In genomic region chr1:52601976-52602327, GRCh38 we compare ENCODE assay signal across 7 cellular contexts. TPM values are rescaled to one million over a fixed set of nuclear protein-coding genes. Genes with fewer than 3 reads are reported as not detected.
DNase-seq lines count a peak whose midpoint lies in the region; ATAC-seq, FAIRE-seq and TF ChIP-seq lines count a peak whose summit lies in the region.

No MANE protein-coding gene starts in this region.

- H2AFZ ChIP-seq in Loucy (ENCODE audit: low read length) (peak overlapping the region; percentile 97), GM12878 (ENCODE audit: control insufficient read depth, low read depth, low read length) (peak overlapping the region; percentile 87)

- RAD21 ChIA-PET in GM12878 (lab: Charles Lee; ENCODE audit: unreplicated experiment) = interaction anchor here (0.7 kb wide), 1 partner anchor 35 kb away, joined by 3 read pairs; no protein-coding TSS in a partner anchor

- intact Hi-C loops in GM12878 (cut with micrococcal nuclease; ENCODE audit: unreplicated experiment) = no loop called here

- H3K9me2 ChIP-seq in Loucy (replicated peaks; ENCODE audit: low read depth, low read length) = no peaks in the 10 kb centered on the region

- WGBS in GM12878 (ENCODE audit: insufficient coverage, insufficient replicate concordance, low lambda C conversion rate, missing lambda C conversion rate) = 2% methylated on average over 22 of the region's 22 CpGs

- BruUV-seq in GM12878 (replicated peaks; lab: Mats Ljungman, UMichigan) = no TSS peak

- no peak for TF ChIP-seq EP300 in GM12878 (IDR thresholded peaks at IDR 0.05; ENCODE audit: borderline replicate concordance in 1 of 2, control insufficient read depth in 1 of 2, low read depth in 2 of 2, low read length in 2 of 2)

- TF ChIP-seq CTCF in Loucy (conservative IDR thresholded peaks at IDR 0.05; ENCODE audit: low read length) (no peak), GM12878 (IDR thresholded peaks at IDR 0.05 in 2 of 3, conservative IDR thresholded peaks at IDR 0.05 in 1 of 3; ENCODE audit: control insufficient read depth in 2 of 3, extremely low read depth in 1 of 3, insufficient read depth in 1 of 3, low read depth in 3 of 3, low read length in 3 of 3) (no peak)

- FAIRE-seq in GM12878 (lab: Jason Lieb, UNC) = no peak

- no peak overlapping the region for H3K27ac ChIP-seq in GM12878 (ENCODE audit: control insufficient read depth, insufficient read depth)

- CTCF ChIA-PET in GM12878 (lab: Yijun Ruan, JAX) = interaction anchor here (0.6 kb wide), 1 partner anchor 25 kb away, joined by 3 read pairs; no protein-coding TSS in a partner anchor

- H3K4me1 ChIP-seq in Loucy (ENCODE audit: insufficient read depth, low read length, poor library complexity, severe bottlenecking) (peaks cover 37% of the 10 kb centered on the region), GM12878 (ENCODE audit: control insufficient read depth, insufficient read depth, low read length) (peaks cover 24% of the 10 kb centered on the region)

- no peaks in the 10 kb centered on the region for H3K9me3 ChIP-seq in Loucy (ENCODE audit: insufficient read depth, low read depth, low read length)
- H3K9me3 ChIP-seq in GM12878 (replicated peaks; ENCODE audit: control insufficient read depth, insufficient read depth, low read length) = no peaks in the 10 kb centered on the region

- H3F3A ChIP-seq in Loucy (ENCODE audit: low read depth) = no peaks in the 10 kb centered on the region

- TF ChIP-seq RAD21 in GM12878 (IDR thresholded peaks at IDR 0.05; ENCODE audit: insufficient read depth, low read depth, low read length) = no peak

- H3K36me3 ChIP-seq in Loucy (ENCODE audit: insufficient read depth, low read length) = no peaks in the 10 kb centered on the region
- H3K36me3 ChIP-seq in GM12878 (ENCODE audit: control insufficient read depth in 2 of 2, insufficient read depth in 2 of 2, low read length in 1 of 2) = no peaks in the 10 kb centered on the region

- peak overlapping the region; percentile 85 for H3K4me2 ChIP-seq in Loucy (ENCODE audit: low read depth, low read length, poor library complexity, severe bottlenecking)
- peak overlapping the region; percentile 81 for H3K4me2 ChIP-seq in GM12878 (ENCODE audit: control insufficient read depth, insufficient read depth)

- no peak for DNase-seq in GM12878 (ENCODE audit: low read depth, low spot score)
- DNase-seq in left lobe of liver (ENCODE audit: low spot score) = no peak
- DNase-seq in superior temporal gyrus (ENCODE audit: extremely low spot score) = peak; percentile 23
- DNase-seq in UCSD-AML1 (lab: John Stamatoyannopoulos, UW; ENCODE audit: unreplicated experiment) = no peak
- no peak for DNase-seq in A172 (ENCODE audit: low spot score)
- DNase-seq in islet precursor cell = no peak

- SMC1A ChIA-PET in GM12878 (lab: Charles Lee; ENCODE audit: uncharacterized antibody, unreplicated experiment) = interaction anchor here (1.0 to 1.6 kb wide), 4 partner anchors 9 to 198 kb away, joined by 3 to 5 read pairs (median 3); partner anchors contain the start of genes ORC1 and PRPF38A

- TF ChIP-seq POLR2A in GM12878 (IDR thresholded peaks at IDR 0.05; ENCODE audit: low read depth, low read length) = no peak

- H3K4me3 ChIP-seq in Loucy (ENCODE audit: low read length, poor library complexity, severe bottlenecking) (peak overlapping the region; percentile 81), GM12878 (peak overlapping the region; percentile 62)

- POLR2A ChIA-PET in GM12878 (lab: Charles Lee) = interaction anchor here (1.3 kb wide), 1 partner anchor 9 kb away, joined by 5 read pairs; no protein-coding TSS in a partner anchor

- H3K27me3 ChIP-seq in Loucy (ENCODE audit: insufficient read depth, low read length, poor library complexity, severe bottlenecking) = no peaks in the 10 kb centered on the region
- H3K27me3 ChIP-seq in GM12878 (replicated peaks in 1 of 2; ENCODE audit: control insufficient read depth in 2 of 2, insufficient read depth in 2 of 2, low read length in 1 of 2) = peaks cover 1 to 4% of the 10 kb centered on the region in 2 experiments; a peak in 2 of 4 replicates

- H3K79me2 ChIP-seq in Loucy (ENCODE audit: insufficient read depth, low read length) = peaks cover 42% of the 10 kb centered on the region
- H3K79me2 ChIP-seq in GM12878 (ENCODE audit: control insufficient read depth, insufficient read depth, low read length) = no peaks in the 10 kb centered on the region

- in situ Hi-C loops in GM12878 (cut with MboI) = no loop called here

- H3K9ac ChIP-seq in Loucy (ENCODE audit: low read depth, low read length, poor library complexity, severe bottlenecking) = peak overlapping the region; percentile 88
- peak overlapping the region; percentile 24; the same call in 1 of the 2 replicates for H3K9ac ChIP-seq in GM12878 (ENCODE audit: control insufficient read depth, insufficient read depth, low read length)

- no peaks in the 10 kb centered on the region for H4K20me1 ChIP-seq in Loucy (ENCODE audit: insufficient read depth, low read length, poor library complexity, severe bottlenecking)
- no peaks in the 10 kb centered on the region for H4K20me1 ChIP-seq in GM12878 (ENCODE audit: control insufficient read depth, insufficient read depth)

- ATAC-seq in GM12878 (no peak; the same call in 2 of the 3 replicates), left lobe of liver (peak; percentile 33)

RNA-seq across cellular contexts. Expression of gene GPX7, which starts 0.2 kb away (rescaled TPM):
- 3.5 and 3.6 TPM in 2 replicates for total RNA-seq in GM12878 (2013; cell fraction: nucleolus; rRNA removed)
- 4.0 and 4.2 TPM in 2 replicates for total RNA-seq in GM12878 (2014; rRNA removed)
- total RNA-seq in GM12878 (2014; rRNA removed; fragmentation: Illumina TruSeq; extraction: Trizol) = 2.3 and 2.9 TPM in 2 replicates
- total RNA-seq in GM12878 (2021) = 1.9 and 2.6 TPM in 2 replicates
- polyA plus RNA-seq in GM12878 (2011; ENCODE audit: low read depth) = 5.4 TPM
- polyA plus RNA-seq in GM12878 (2011; rRNA removed) = not detected in 2 replicates
- 0.13 TPM in 1 of 2 replicates, not detected in the other for polyA plus RNA-seq in GM12878 (2011; cell fraction: cytosol; rRNA removed)
- polyA plus RNA-seq in GM12878 (2011; cell fraction: nucleus; rRNA removed) = 0.16 TPM in 1 of 2 replicates, not detected in the other
- 9.1 and 9.8 TPM in 2 replicates for polyA plus RNA-seq in GM12878 (2012)
- polyA plus RNA-seq in GM12878 (2014; fragmentation: Illumina TruSeq; extraction: Trizol) = 2.4 and 3.7 TPM in 2 replicates
- polyA plus RNA-seq in GM12878 (2014; fragmentation: Nextera tagmentation; extraction: Ambion mirVana) = 1 to 10 TPM; 1.9 to 2.2 TPM
- 3.8 and 4.1 TPM in 2 replicates for polyA plus RNA-seq in GM12878 (2014; rRNA removed)
- polyA plus RNA-seq in GM12878 (2016; fragmentation: Nextera tagmentation; extraction: Ambion mirVana) = 1 to 10 TPM; 2.3 to 2.5 TPM
- polyA minus RNA-seq in GM12878 (2011; rRNA and poly(A)+ RNA removed) = not detected in 2 replicates
- not detected in 2 replicates for polyA minus RNA-seq in GM12878 (2011; cell fraction: cytosol; rRNA and poly(A)+ RNA removed)
- not detected in 2 replicates for polyA minus RNA-seq in GM12878 (2011; cell fraction: nucleus; rRNA and poly(A)+ RNA removed)
- total RNA-seq in left lobe of liver = 2.1 TPM
- not detected in 2 replicates for total RNA-seq in A172 (2014; rRNA removed; shearing (Covaris generic))

RNA-seq across cellular contexts. Expression of gene SHISAL2A, which starts 31.0 kb away (rescaled TPM):
- total RNA-seq in GM12878 (2013; cell fraction: nucleolus; rRNA removed) = 0.91 and 1.4 TPM in 2 replicates
- total RNA-seq in GM12878 (2014; rRNA removed) (0.22 and 0.40 TPM in 2 replicates), GM12878 (2014; rRNA removed; fragmentation: Illumina TruSeq; extraction: Trizol) (0.31 and 0.37 TPM in 2 replicates), GM12878 (2021) (0.56 and 0.67 TPM in 2 replicates), left lobe of liver (0.23 TPM)
- 0.50 TPM for polyA plus RNA-seq in GM12878 (2011; ENCODE audit: low read depth)
- polyA plus RNA-seq in GM12878 (2011; rRNA removed) (0.12 and 0.31 TPM in 2 replicates), GM12878 (2014; fragmentation: Illumina TruSeq; extraction: Trizol) (0.11 and 0.57 TPM in 2 replicates), GM12878 (2014; fragmentation: Nextera tagmentation; extraction: Ambion mirVana) (under 1 TPM; 0.27 to 0.51 TPM), GM12878 (2014; rRNA removed) (0.60 and 0.77 TPM in 2 replicates), GM12878 (2016; fragmentation: Nextera tagmentation; extraction: Ambion mirVana) (under 1 TPM; 0.18 to 0.54 TPM)
- 0.31 and 0.35 TPM in 2 replicates for polyA plus RNA-seq in GM12878 (2011; cell fraction: cytosol; rRNA removed)
- 0.31 and 0.45 TPM in 2 replicates for polyA plus RNA-seq in GM12878 (2011; cell fraction: nucleus; rRNA removed)
- 0.95 and 1.1 TPM in 2 replicates for polyA plus RNA-seq in GM12878 (2012)
- polyA minus RNA-seq in GM12878 (2011; rRNA and poly(A)+ RNA removed) = 0.44 TPM in 1 of 2 replicates, not detected in the other
- not detected in 2 replicates for polyA minus RNA-seq in GM12878 (2011; cell fraction: cytosol; rRNA and poly(A)+ RNA removed)
- not detected in 2 replicates for polyA minus RNA-seq in GM12878 (2011; cell fraction: nucleus; rRNA and poly(A)+ RNA removed)
- not detected in 2 replicates for total RNA-seq in A172 (2014; rRNA removed; shearing (Covaris generic))

RNA-seq across cellular contexts. Expression of gene TUT4, which starts 49.1 kb away (rescaled TPM):
- total RNA-seq in GM12878 (2013; cell fraction: nucleolus; rRNA removed) = 252 and 259 TPM in 2 replicates
- total RNA-seq in GM12878 (2014; rRNA removed) (26.7 and 32.8 TPM in 2 replicates), GM12878 (2014; rRNA removed; fragmentation: Illumina TruSeq; extraction: Trizol) (25.9 and 29.5 TPM in 2 replicates), GM12878 (2021) (27.7 and 28.0 TPM in 2 replicates), left lobe of liver (22.5 TPM)
- polyA plus RNA-seq in GM12878 (2011; ENCODE audit: low read depth) = 22.2 TPM
- polyA plus RNA-seq in GM12878 (2011; rRNA removed) (40.7 and 43.9 TPM in 2 replicates), GM12878 (2014; fragmentation: Illumina TruSeq; extraction: Trizol) (36.0 and 48.1 TPM in 2 replicates), GM12878 (2014; fragmentation: Nextera tagmentation; extraction: Ambion mirVana) (10 to 100 TPM in 1 of 2 experiments, 1 to 10 TPM in 1; 9.4 to 11.5 TPM), GM12878 (2014; rRNA removed) (25.9 and 31.1 TPM in 2 replicates), GM12878 (2016; fragmentation: Nextera tagmentation; extraction: Ambion mirVana) (10 to 100 TPM; 27.6 to 32.9 TPM)
- 33.3 and 42.0 TPM in 2 replicates for polyA plus RNA-seq in GM12878 (2011; cell fraction: cytosol; rRNA removed)
- 116 and 123 TPM in 2 replicates for polyA plus RNA-seq in GM12878 (2011; cell fraction: nucleus; rRNA removed)
- 35.8 and 41.9 TPM in 2 replicates for polyA plus RNA-seq in GM12878 (2012)
- 24.8 and 27.2 TPM in 2 replicates for polyA minus RNA-seq in GM12878 (2011; rRNA and poly(A)+ RNA removed)
- 16.6 and 19.1 TPM in 2 replicates for polyA minus RNA-seq in GM12878 (2011; cell fraction: cytosol; rRNA and poly(A)+ RNA removed)
- polyA minus RNA-seq in GM12878 (2011; cell fraction: nucleus; rRNA and poly(A)+ RNA removed) = 32.0 and 47.8 TPM in 2 replicates
- 24.6 and 36.6 TPM in 2 replicates for total RNA-seq in A172 (2014; rRNA removed; shearing (Covaris generic))
